In the genomic region with DNA sequence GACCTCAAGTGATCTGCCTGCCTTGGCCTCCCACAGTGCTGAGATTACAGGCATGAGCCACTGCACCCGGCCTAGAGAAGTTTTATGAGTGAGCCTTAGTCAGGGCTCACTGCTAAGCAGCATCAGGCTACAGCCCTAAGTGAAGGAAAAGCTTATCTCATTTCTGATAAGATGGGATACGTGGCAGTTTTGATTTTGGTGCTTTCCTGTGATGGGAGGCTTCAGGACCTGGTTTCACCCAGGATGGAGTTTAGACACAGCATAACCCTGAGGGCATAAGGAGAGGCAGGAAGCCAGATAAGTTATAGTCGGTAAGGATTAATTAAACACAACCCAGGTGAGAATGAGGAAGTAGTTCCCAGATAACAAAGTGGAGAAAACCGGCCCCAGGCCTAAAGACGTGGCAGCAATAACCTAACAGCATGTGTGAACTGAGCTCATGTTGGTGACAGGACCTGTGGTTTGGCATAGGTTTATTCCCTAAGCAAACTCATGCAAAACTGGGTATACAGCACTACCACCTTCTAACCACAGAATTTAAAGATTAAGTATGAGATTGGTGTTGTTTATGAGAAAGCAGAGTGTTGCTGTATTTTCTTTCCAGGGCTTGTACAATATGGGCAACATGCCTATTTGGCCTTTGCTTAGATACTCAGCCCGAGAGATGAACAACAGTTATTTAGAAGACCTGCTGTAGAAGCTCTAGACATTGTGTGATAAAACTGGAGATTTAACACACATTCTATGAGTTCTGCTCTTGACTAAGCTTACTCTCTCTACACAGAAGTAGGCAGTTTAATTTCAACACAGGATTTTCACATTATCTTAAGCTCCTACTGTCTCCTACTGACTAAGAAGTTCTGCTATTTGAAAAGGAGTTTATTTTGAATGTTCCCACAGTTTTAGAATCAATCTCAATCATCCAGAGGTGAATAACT, we compare ENCODE assay signal across 10 cellular contexts.
DNase-seq lines count a peak whose midpoint lies in the region; ATAC-seq, FAIRE-seq and TF ChIP-seq lines count a peak whose summit lies in the region.
"Had no signal": no experiment of that assay in that cellular context is flagged by ENCODE, and none has a peak within 500 bp of the region (broad histone marks: within the 10 kb centered on the region; RNA-seq: fewer than 3 reads in every experiment).

No MANE protein-coding gene starts in this region.

- intact Hi-C loops in left ventricle myocardium superior (cut with micrococcal nuclease) (no loop called here), heart right ventricle (cut with DNase I) (loop anchor here in 2 of 10 donors (10.0 kb wide), 2 partner anchors 311 to 451 kb away; no protein-coding TSS in a partner anchor), esophagus squamous epithelium (cut with DNase I) (no loop called here)

- H3K9me3 ChIP-seq in heart right ventricle, result no peaks in the 10 kb centered on the region
- H3K9me3 ChIP-seq in esophagus squamous epithelium, result no peaks in the 10 kb centered on the region
- H3K9me3 ChIP-seq: breast epithelium, Caco-2 had no signal

- no peak overlapping the region for H3K4me3 ChIP-seq in heart right ventricle
- H3K4me3 ChIP-seq in esophagus squamous epithelium, result no peak overlapping the region
- H3K4me3 ChIP-seq: breast epithelium had no signal

- H3K27ac ChIP-seq in heart right ventricle (no peak overlapping the region), esophagus squamous epithelium (peak overlapping the region in 3 of 4 donors; percentile 36 to 42 (median 40))

- WGBS in heart right ventricle, 2 donors, result 40 to 41% methylated on average over 6 of the region's 6 CpGs
- 27% methylated on average over 5 to 6 of the region's 6 CpGs for WGBS in esophagus squamous epithelium, 2 donors

- peaks cover 0 to 5% (median 0%) of the 10 kb centered on the region in 7 donors for H3K27me3 ChIP-seq in heart right ventricle
- H3K27me3 ChIP-seq in esophagus squamous epithelium, result no peaks in the 10 kb centered on the region
- H3K27me3 ChIP-seq: breast epithelium had no signal

- FAIRE-seq in urothelium cell line (lab: Jason Lieb, UNC), result peak; percentile 13

- H3K4me1 ChIP-seq in heart right ventricle (peaks cover 0 to 9% (median 0%) of the 10 kb centered on the region in 9 donors), esophagus squamous epithelium (peaks cover 0 to 23% (median 6%) of the 10 kb centered on the region in 3 donors)

- DNase-seq in left ventricle myocardium superior (no peak), heart right ventricle (no peak), OCI-M1 (lab: John Stamatoyannopoulos, UW) (peak; percentile 14), esophagus squamous epithelium (lab: John Stamatoyannopoulos, UW) (no peak), urothelium cell line (ENCODE audit: low spot score) (no peak), NCI-H1105 treated with DMSO at 0.1 percent for 48 hours (lab: John Stamatoyannopoulos, UW) (no peak), cerebellar cortex (ENCODE audit: low spot score) (no peak), GM10266 (ENCODE audit: extremely low spot score) (no peak)

- no peak for TF ChIP-seq POLR2A in esophagus squamous epithelium (IDR thresholded peaks at IDR 0.05)

- TF ChIP-seq CTCF in heart right ventricle (IDR thresholded peaks at IDR 0.05) (no peak), esophagus squamous epithelium (IDR thresholded peaks at IDR 0.05) (peak in 1 of 6 experiments; percentile 9), GM10266 (IDR thresholded peaks at IDR 0.05; ENCODE audit: control insufficient read depth, insufficient read depth, low read depth, missing control alignments) (no peak)

- peak; percentile 24 for ATAC-seq in left ventricle myocardium superior
- ATAC-seq in heart right ventricle, result no peak

- H3K36me3 ChIP-seq in heart right ventricle, result no peaks in the 10 kb centered on the region
- H3K36me3 ChIP-seq in esophagus squamous epithelium, result no peaks in the 10 kb centered on the region
- H3K36me3 ChIP-seq: breast epithelium had no signal

Comparison
In these comparisons a context has a peak if more than half of its experiments do, and no peak if none do; other contexts are left out.
1. H3K27ac ChIP-seq: peak in esophagus squamous epithelium (3 of 4); none in heart right ventricle (0 of 10).